ENCODE assay signal across 29 cellular contexts in the genomic region with DNA sequence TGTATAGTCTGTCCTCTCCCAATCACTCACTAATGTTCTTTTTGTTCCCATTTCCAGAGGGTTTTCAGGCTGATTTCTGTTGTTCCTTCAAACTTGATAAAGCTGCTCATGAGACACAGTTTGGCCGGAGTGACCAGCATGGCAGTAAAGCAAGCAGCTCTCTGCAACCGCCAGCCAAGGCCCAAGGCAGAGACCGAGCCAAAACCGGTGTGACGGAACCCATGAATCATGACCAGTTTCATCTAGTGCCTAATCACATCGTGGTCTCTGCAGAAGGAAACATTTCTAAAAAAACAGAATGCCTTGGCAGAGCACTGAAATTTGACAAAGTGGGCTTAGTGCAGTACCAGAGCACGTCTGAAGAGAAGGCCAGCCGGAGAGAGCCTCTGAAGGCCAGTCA. TPM values are rescaled to one million over a fixed set of nuclear protein-coding genes. Genes with fewer than 3 reads are reported as not detected.
DNase-seq lines count a peak whose midpoint lies in the region; ATAC-seq and TF ChIP-seq lines count a peak whose summit lies in the region.
"Had no signal": no experiment of that assay in that cellular context is flagged by ENCODE, and none has a peak within 500 bp of the region (broad histone marks: within the 10 kb centered on the region; RNA-seq: fewer than 3 reads in every experiment).

No MANE protein-coding gene starts in this region.

- no peak for TF ChIP-seq CTCF in AG10803 (conservative IDR thresholded peaks at IDR 0.05; ENCODE audit: low read length)
- no peak for TF ChIP-seq CTCF in coronary artery (IDR thresholded peaks at IDR 0.05)
- TF ChIP-seq CTCF in progenitor cell of endocrine pancreas (IDR thresholded peaks at IDR 0.05; ENCODE audit: unreplicated experiment): no peak
- TF ChIP-seq CTCF in MCF 10A (IDR thresholded peaks at IDR 0.05; ENCODE audit: unreplicated experiment): no peak

- H3K27ac Mint-ChIP-seq in activated CD4-positive, alpha-beta T cell treated with anti-CD3 and anti-CD28 coated beads, Interleukin-2, amount 10 ng/mL, durations not matched to agents 24 days and 14 days: peak overlapping the region; percentile 60
- H3K27ac Mint-ChIP-seq in progenitor cell of endocrine pancreas (peak overlapping the region; percentile 60), MCF 10A (ENCODE audit: low read depth, unreplicated experiment) (no peak overlapping the region)
- H3K27ac Mint-ChIP-seq: CD8-positive, alpha-beta T cell; endodermal cell; stimulated activated memory B cell treated with anti-CD40 and anti-IgM and Interleukin-4, amounts not matched to agents 10 μg/mL and 1 μg/mL and 100 μg/mL, for 72 hours had no signal

- no peaks in the 10 kb centered on the region for H3K27me3 Mint-ChIP-seq in activated CD4-positive, alpha-beta T cell treated with anti-CD3 and anti-CD28 coated beads, Interleukin-2, amount 10 ng/mL, durations not matched to agents 24 days and 14 days
- H3K27me3 Mint-ChIP-seq in progenitor cell of endocrine pancreas: no peaks in the 10 kb centered on the region
- H3K27me3 Mint-ChIP-seq in MCF 10A (ENCODE audit: insufficient read depth, unreplicated experiment): no peaks in the 10 kb centered on the region
- H3K27me3 Mint-ChIP-seq: stimulated activated memory B cell treated with anti-CD40 and anti-IgM and Interleukin-4, amounts not matched to agents 10 μg/mL and 1 μg/mL and 100 μg/mL, for 72 hours had no signal

- POLR2A ChIA-PET in MCF 10A (lab: Yijun Ruan, JAX): no interaction called here

- no peak overlapping the region for H3K4me3 ChIP-seq in AG10803 (ENCODE audit: low read length)
- H3K4me3 ChIP-seq in coronary artery: no peak overlapping the region
- H3K4me3 ChIP-seq: cardiac muscle cell, esophagus squamous epithelium, thyroid gland had no signal

- CTCF ChIA-PET in MCF 10A (lab: Yijun Ruan, JAX): interaction anchor here (0.9 kb wide), 1 partner anchor 203 kb away, joined by 3 read pairs; no protein-coding TSS in a partner anchor

- DNase-seq in activated CD4-positive, alpha-beta T cell treated with anti-CD3 and anti-CD28 coated beads, Interleukin-2, amount 10 ng/mL, durations not matched to agents 24 days and 14 days: no peak
- DNase-seq in activated CD4-positive, alpha-beta T cell treated with anti-CD3 and anti-CD28 coated beads, Interleukin-2, amount 50 U/mL, for 48 hours: no peak
- DNase-seq in AG10803 (ENCODE audit: low read depth) (peak; percentile 5), coronary artery (ENCODE audit: low spot score) (peak; percentile 81), progenitor cell of endocrine pancreas (ENCODE audit: low spot score, unreplicated experiment) (no peak), MCF 10A (ENCODE audit: unreplicated experiment) (no peak), NCI-H146 (lab: John Stamatoyannopoulos, UW) (no peak)
- DNase-seq: 8988T; activated CD4-positive, CD25-positive, alpha-beta regulatory T cell treated with anti-CD3 and anti-CD28 coated beads, Interleukin-2, amount 50 U/mL, for 72 hours; AML-193; amniotic stem cell; CD8-positive, alpha-beta T cell; DMS 273 treated with DMSO at 0.1 percent for 48 hours; endodermal cell; esophagus squamous epithelium; NCI-H1048; NCI-H2029; NCI-H526 treated with DMSO at 0.1 percent for 48 hours; small intestine; stimulated activated CD4-positive, alpha-beta T cell treated with anti-CD3 and anti-CD28 coated beads, Interleukin-2, amount 100 ng/mL, for 48 hours had no signal

- H3K4me3 Mint-ChIP-seq in activated CD4-positive, alpha-beta T cell treated with anti-CD3 and anti-CD28 coated beads, Interleukin-2, amount 10 ng/mL, durations not matched to agents 24 days and 14 days: no peak overlapping the region
- H3K4me3 Mint-ChIP-seq in progenitor cell of endocrine pancreas (ENCODE audit: low read depth): no peak overlapping the region
- H3K4me3 Mint-ChIP-seq in MCF 10A (ENCODE audit: unreplicated experiment): no peak overlapping the region
- H3K4me3 Mint-ChIP-seq: CD8-positive, alpha-beta T cell; endodermal cell; stimulated activated memory B cell treated with anti-CD40 and anti-IgM and Interleukin-4, amounts not matched to agents 10 μg/mL and 1 μg/mL and 100 μg/mL, for 72 hours had no signal

- intact Hi-C loops in activated CD4-positive, alpha-beta T cell treated with anti-CD3 and anti-CD28 coated beads, Interleukin-2, amount 10 ng/mL, durations not matched to agents 24 days and 14 days (cut with micrococcal nuclease): no loop called here
- intact Hi-C loops in MCF 10A (cut with micrococcal nuclease): no loop called here

- H3K27ac ChIP-seq in coronary artery: peak overlapping the region; percentile 48 to 60
- H3K27ac ChIP-seq: cardiac muscle cell, neutrophil, thyroid gland had no signal

- BruUV-seq in MCF 10A (replicated peaks; lab: Mats Ljungman, UMichigan): no TSS peak

- no peak for ATAC-seq in GM21717 (IDR thresholded peaks at IDR 0.05; ENCODE audit: unreplicated experiment)
- ATAC-seq: CD8-positive, alpha-beta T cell; stimulated activated memory B cell treated with anti-CD40 and anti-IgM and Interleukin-4, amounts not matched to agents 10 μg/mL and 1 μg/mL and 100 μg/mL, for 72 hours had no signal

- no peaks in the 10 kb centered on the region for H3K9me3 Mint-ChIP-seq in activated CD4-positive, alpha-beta T cell treated with anti-CD3 and anti-CD28 coated beads, Interleukin-2, amount 10 ng/mL, durations not matched to agents 24 days and 14 days
- no peaks in the 10 kb centered on the region for H3K9me3 Mint-ChIP-seq in progenitor cell of endocrine pancreas (ENCODE audit: low read depth)
- no peaks in the 10 kb centered on the region for H3K9me3 Mint-ChIP-seq in MCF 10A (ENCODE audit: unreplicated experiment)
- H3K9me3 Mint-ChIP-seq: CD8-positive, alpha-beta T cell; endodermal cell; stimulated activated memory B cell treated with anti-CD40 and anti-IgM and Interleukin-4, amounts not matched to agents 10 μg/mL and 1 μg/mL and 100 μg/mL, for 72 hours had no signal

- peaks cover 43% of the 10 kb centered on the region for H3K36me3 Mint-ChIP-seq in activated CD4-positive, alpha-beta T cell treated with anti-CD3 and anti-CD28 coated beads, Interleukin-2, amount 10 ng/mL, durations not matched to agents 24 days and 14 days (ENCODE audit: low read depth)
- H3K36me3 Mint-ChIP-seq in progenitor cell of endocrine pancreas (ENCODE audit: insufficient read depth): peaks cover 15% of the 10 kb centered on the region
- peaks cover 77% of the 10 kb centered on the region for H3K36me3 Mint-ChIP-seq in MCF 10A (ENCODE audit: insufficient read depth, unreplicated experiment)

- no peaks in the 10 kb centered on the region for H3K4me1 Mint-ChIP-seq in activated CD4-positive, alpha-beta T cell treated with anti-CD3 and anti-CD28 coated beads, Interleukin-2, amount 10 ng/mL, durations not matched to agents 24 days and 14 days
- no peaks in the 10 kb centered on the region for H3K4me1 Mint-ChIP-seq in progenitor cell of endocrine pancreas (ENCODE audit: low read depth)
- H3K4me1 Mint-ChIP-seq in MCF 10A (ENCODE audit: insufficient read depth, unreplicated experiment): no peaks in the 10 kb centered on the region
- H3K4me1 Mint-ChIP-seq: stimulated activated memory B cell treated with anti-CD40 and anti-IgM and Interleukin-4, amounts not matched to agents 10 μg/mL and 1 μg/mL and 100 μg/mL, for 72 hours had no signal

RNA-seq across cellular contexts. Expression of a gene that starts 14.8 kb away (rescaled TPM):
- total RNA-seq in activated CD4-positive, alpha-beta T cell treated with anti-CD3 and anti-CD28 coated beads, Interleukin-2, amount 10 ng/mL, durations not matched to agents 24 days and 14 days: 182 and 189 TPM in 2 replicates
- total RNA-seq in progenitor cell of endocrine pancreas: 82.8 and 88.9 TPM in 2 replicates
- total RNA-seq in MCF 10A (2022): 121 and 123 TPM in 2 replicates

RNA-seq across cellular contexts. Expression of a gene that starts 51.3 kb away (rescaled TPM):
- not detected in 2 replicates for total RNA-seq in activated CD4-positive, alpha-beta T cell treated with anti-CD3 and anti-CD28 coated beads, Interleukin-2, amount 10 ng/mL, durations not matched to agents 24 days and 14 days
- total RNA-seq in progenitor cell of endocrine pancreas: not detected in 2 replicates
- total RNA-seq in MCF 10A (2022): not detected in 2 replicates
- total RNA-seq: cardiac muscle cell; CD8-positive, alpha-beta T cell; endodermal cell; esophagus squamous epithelium; kidney epithelial cell; LHCN-M2; lung microvascular endothelial cell; T-helper 1 cell treated with Interleukin-12 subunit alpha and Interleukin-12 subunit beta and Interleukin-4 antibody, amounts not matched to agents 30 ng/mL and 1 ng/mL, for 36 hours; thyroid gland had no signal

Comparison
In these comparisons a context has a peak if more than half of its experiments do, and no peak if none do; other contexts are left out.
1. DNase-seq: peak in AG10803 (single experiment) and coronary artery (single experiment); none in activated CD4-positive, alpha-beta T cell treated with anti-CD3 and anti-CD28 coated beads, Interleukin-2, amount 10 ng/mL, durations not matched to agents 24 days and 14 days (single experiment), activated CD4-positive, alpha-beta T cell treated with anti-CD3 and anti-CD28 coated beads, Interleukin-2, amount 50 U/mL, for 48 hours (0 of 2), progenitor cell of endocrine pancreas (single experiment), MCF 10A (single experiment) and NCI-H146 (single experiment).